8 cellular contexts compared by ENCODE assay signal in genomic region chr1:84862810-84863251, GRCh38. TPM values are rescaled to one million over a fixed set of nuclear protein-coding genes. Genes with fewer than 3 reads are reported as not detected.
DNase-seq lines count a peak whose midpoint lies in the region; ATAC-seq and TF ChIP-seq lines count a peak whose summit lies in the region.

No MANE protein-coding gene starts in this region.

- H3K9me2 ChIP-seq in Karpas-422 (replicated peaks; ENCODE audit: insufficient read depth, low read length) = no peaks in the 10 kb centered on the region

- peak; percentile 95 for ATAC-seq in GM18505 (IDR thresholded peaks at IDR 0.05; ENCODE audit: unreplicated experiment)
- ATAC-seq in HG02571 (IDR thresholded peaks at IDR 0.05; ENCODE audit: unreplicated experiment) = peak; percentile 95

- peak overlapping the region; percentile 80 for H3K4me3 Mint-ChIP-seq in T-helper 1 cell treated with Interleukin-12 subunit alpha and Interleukin-12 subunit beta and Interleukin-4 antibody, amounts not matched to agents 30 μg/mL and 1 μg/mL, for 36 hours
- H3K4me3 Mint-ChIP-seq in immature natural killer cell = peak overlapping the region; percentile 40 to 58 (median 55)

- no peak overlapping the region for H3K27ac ChIP-seq in vagina
- no peak overlapping the region for H3K27ac ChIP-seq in Karpas-422 (ENCODE audit: low read length)

- H3K4me1 ChIP-seq in vagina (no peaks in the 10 kb centered on the region), Karpas-422 (ENCODE audit: low read length) (no peaks in the 10 kb centered on the region)

- H3K79me2 ChIP-seq in Karpas-422 (ENCODE audit: low read length) = no peaks in the 10 kb centered on the region

- H3K9ac ChIP-seq in Karpas-422 (ENCODE audit: low read length) = no peak overlapping the region

- no peak overlapping the region for H3K4me2 ChIP-seq in Karpas-422 (ENCODE audit: low read depth, low read length, poor library complexity, severe bottlenecking)

- peaks cover 17% of the 10 kb centered on the region for H3K36me3 Mint-ChIP-seq in T-helper 1 cell treated with Interleukin-12 subunit alpha and Interleukin-12 subunit beta and Interleukin-4 antibody, amounts not matched to agents 30 μg/mL and 1 μg/mL, for 36 hours (ENCODE audit: low read depth)
- no peaks in the 10 kb centered on the region for H3K36me3 Mint-ChIP-seq in immature natural killer cell

- no peak for TF ChIP-seq CTCF in vagina (IDR thresholded peaks at IDR 0.05)

- intact Hi-C loops in vagina (cut with DNase I) = no loop called here

- no peaks in the 10 kb centered on the region for H3K9me3 Mint-ChIP-seq in T-helper 1 cell treated with Interleukin-12 subunit alpha and Interleukin-12 subunit beta and Interleukin-4 antibody, amounts not matched to agents 30 μg/mL and 1 μg/mL, for 36 hours
- H3K9me3 Mint-ChIP-seq in immature natural killer cell = no peaks in the 10 kb centered on the region

- peaks cover 51% of the 10 kb centered on the region for H3K4me1 Mint-ChIP-seq in T-helper 1 cell treated with Interleukin-12 subunit alpha and Interleukin-12 subunit beta and Interleukin-4 antibody, amounts not matched to agents 30 μg/mL and 1 μg/mL, for 36 hours (ENCODE audit: low read depth)
- H3K4me1 Mint-ChIP-seq in immature natural killer cell = peaks cover 19 to 30% of the 10 kb centered on the region in 2 donors

- no peak for TF ChIP-seq POLR2A in GM18505 (IDR thresholded peaks at IDR 0.05; ENCODE audit: borderline replicate concordance, extremely low read depth, insufficient read depth, insufficient read length)
- TF ChIP-seq POLR2A in vagina (IDR thresholded peaks at IDR 0.05) = no peak

- H3K36me3 ChIP-seq in vagina (no peaks in the 10 kb centered on the region), Karpas-422 (ENCODE audit: insufficient read depth, low read length) (no peaks in the 10 kb centered on the region)

- H3K9me3 ChIP-seq in vagina = no peaks in the 10 kb centered on the region
- no peaks in the 10 kb centered on the region for H3K9me3 ChIP-seq in Karpas-422 (ENCODE audit: low read length)

- DNase-seq in immature natural killer cell = peak; percentile 42 to 57 (median 45)
- DNase-seq in vagina (ENCODE audit: extremely low spot score in 2 of 2) = no peak
- no peak for DNase-seq in DMS53 (lab: John Stamatoyannopoulos, UW)
- DNase-seq in DMS153 treated with DMSO at 0.1 percent for 48 hours (lab: John Stamatoyannopoulos, UW; ENCODE audit: unreplicated experiment) = no peak
- DNase-seq in Karpas-422 = no peak

- peak overlapping the region; percentile 91 for H3K27ac Mint-ChIP-seq in T-helper 1 cell treated with Interleukin-12 subunit alpha and Interleukin-12 subunit beta and Interleukin-4 antibody, amounts not matched to agents 30 μg/mL and 1 μg/mL, for 36 hours
- peak overlapping the region; percentile 18 to 80 (median 62) for H3K27ac Mint-ChIP-seq in immature natural killer cell

- H3K4me3 ChIP-seq in vagina (no peak overlapping the region), Karpas-422 (ENCODE audit: low read length) (no peak overlapping the region)

- H3K27me3 Mint-ChIP-seq in T-helper 1 cell treated with Interleukin-12 subunit alpha and Interleukin-12 subunit beta and Interleukin-4 antibody, amounts not matched to agents 30 μg/mL and 1 μg/mL, for 36 hours (ENCODE audit: low read depth) = no peaks in the 10 kb centered on the region
- peaks cover 2 to 3% (median 2%) of the 10 kb centered on the region in 3 donors for H3K27me3 Mint-ChIP-seq in immature natural killer cell (ENCODE audit: low read depth in 3 of 3)

- no peak overlapping the region for H2AFZ ChIP-seq in Karpas-422 (ENCODE audit: low read length)

- H3K27me3 ChIP-seq in vagina (no peaks in the 10 kb centered on the region), Karpas-422 (ENCODE audit: low read length) (no peaks in the 10 kb centered on the region)

- no peaks in the 10 kb centered on the region for H4K20me1 ChIP-seq in Karpas-422 (ENCODE audit: insufficient read depth, low read depth, low read length)

RNA-seq across cellular contexts. Expression of gene LPAR3, which starts 30.2 kb away (rescaled TPM):
- polyA plus RNA-seq in immature natural killer cell = under 1 TPM in 1 of 3 donors, not detected in 2; 0.30 TPM
- 18.7 TPM for total RNA-seq in vagina
- total RNA-seq in Karpas-422 (2014; rRNA removed; shearing (Covaris generic); ENCODE audit: low replicate concordance) = not detected in 2 replicates

Comparison
In these comparisons a context has a peak if more than half of its experiments do, and no peak if none do; other contexts are left out.
1. DNase-seq: peak in immature natural killer cell (3 of 3); none in vagina (0 of 2), DMS53 (single experiment), DMS153 treated with DMSO at 0.1 percent for 48 hours (single experiment) and Karpas-422 (single experiment).
2. RNA of gene LPAR3, which starts 30.2 kb away (total RNA-seq): 18.7 TPM in vagina (single experiment); not detected in Karpas-422; every median in the first group is over 10 times any median in the second.